21 cellular contexts compared by ENCODE assay signal in genomic region chr22:30864441-30865420, GRCh38.
DNase-seq lines count a peak whose midpoint lies in the region; ATAC-seq and TF ChIP-seq lines count a peak whose summit lies in the region.
"Had no signal": no experiment of that assay in that cellular context is flagged by ENCODE, and none has a peak within 500 bp of the region (broad histone marks: within the 10 kb centered on the region; RNA-seq: fewer than 3 reads in every experiment).

No MANE protein-coding gene starts in this region.

- H2AK5ac ChIP-seq in neuronal stem cell (ENCODE audit: low read depth, low read length): peak overlapping the region; percentile 22

- no peak overlapping the region for H2BK5ac ChIP-seq in neuronal stem cell (ENCODE audit: low read length)

- H3K9ac ChIP-seq in neuronal stem cell (ENCODE audit: low read depth, low read length, poor library complexity): no peak overlapping the region

- H3K36me3 ChIP-seq in adrenal gland (replicated peaks in 1 of 2) (no peaks in the 10 kb centered on the region), neuronal stem cell (replicated peaks in 1 of 2; ENCODE audit: control insufficient read depth in 2 of 2, insufficient read depth in 2 of 2, low read length in 2 of 2) (no peaks in the 10 kb centered on the region)
- H3K36me3 ChIP-seq: cardiac muscle cell, HAP-1, thoracic aorta had no signal

- H3K27ac Mint-ChIP-seq in stimulated activated naive CD8-positive, alpha-beta T cell treated with anti-CD3 and anti-CD28 coated beads, Interleukin-15, amount 100 ng/mL, for 72 hours: peak overlapping the region in 1 of 2 donors; percentile 8
- H3K27ac Mint-ChIP-seq: CD8-positive, alpha-beta memory T cell; WTC11 had no signal

- peaks cover 0 to 15% of the 10 kb centered on the region in 2 donors for H3K4me1 ChIP-seq in adrenal gland (replicated peaks in 1 of 2)
- peaks cover 0 to 3% of the 10 kb centered on the region in 2 donors for H3K4me1 ChIP-seq in neuronal stem cell (ENCODE audit: control insufficient read depth in 2 of 2, insufficient read depth in 1 of 2, low read depth in 1 of 2, low read length in 2 of 2)
- H3K4me1 ChIP-seq: HAP-1 had no signal

- no peak overlapping the region for H3K4ac ChIP-seq in neuronal stem cell (ENCODE audit: low read length)

- no peak overlapping the region for H2BK12ac ChIP-seq in neuronal stem cell (ENCODE audit: low read length)

- no peaks in the 10 kb centered on the region for H3K27me3 ChIP-seq in adrenal gland
- H3K27me3 ChIP-seq in neuronal stem cell (ENCODE audit: control insufficient read depth in 3 of 3, insufficient read depth in 3 of 3, low read depth in 1 of 3, low read length in 3 of 3): peaks cover 0 to 16% (median 0%) of the 10 kb centered on the region in 3 experiments
- H3K27me3 ChIP-seq: cardiac muscle cell had no signal

- peak overlapping the region; percentile 34 for H3K23ac ChIP-seq in neuronal stem cell (ENCODE audit: low read depth, low read length, poor library complexity)

- H3K27me3 Mint-ChIP-seq in stimulated activated naive CD8-positive, alpha-beta T cell treated with anti-CD3 and anti-CD28 coated beads, Interleukin-15, amount 100 ng/mL, for 72 hours: no peaks in the 10 kb centered on the region
- H3K27me3 Mint-ChIP-seq: CD8-positive, alpha-beta memory T cell had no signal

- H3K14ac ChIP-seq in neuronal stem cell (ENCODE audit: low read length): no peak overlapping the region

- peaks cover 2% of the 10 kb centered on the region for H3K79me1 ChIP-seq in neuronal stem cell (ENCODE audit: low read depth, low read length)

- H2BK120ac ChIP-seq in neuronal stem cell (ENCODE audit: low read depth, low read length): no peak overlapping the region

- H3K27ac ChIP-seq in adrenal gland (no peak overlapping the region), neuronal stem cell (replicated peaks; ENCODE audit: low read length) (no peak overlapping the region)
- H3K27ac ChIP-seq: cardiac muscle cell, SK-N-MC, thoracic aorta had no signal

- no peak overlapping the region for H3K4me3 ChIP-seq in adrenal gland
- peak overlapping the region in 1 of 2 donors; percentile 37 for H3K4me3 ChIP-seq in neuronal stem cell (ENCODE audit: low read length in 2 of 2)
- H3K4me3 ChIP-seq: cardiac muscle cell, HAP-1, SK-N-MC, thoracic aorta had no signal

- H3K9me3 ChIP-seq in adrenal gland (replicated peaks in 1 of 3): no peaks in the 10 kb centered on the region
- no peaks in the 10 kb centered on the region for H3K9me3 ChIP-seq in neuronal stem cell (replicated peaks in 1 of 2; ENCODE audit: control insufficient read depth in 2 of 2, insufficient read depth in 1 of 2, low read depth in 1 of 2, low read length in 2 of 2)
- H3K9me3 ChIP-seq: HAP-1, thoracic aorta had no signal

- H2BK15ac ChIP-seq in neuronal stem cell (ENCODE audit: low read length): no peak overlapping the region

- peaks cover 8% of the 10 kb centered on the region for H3K4me1 Mint-ChIP-seq in stimulated activated naive CD8-positive, alpha-beta T cell treated with anti-CD3 and anti-CD28 coated beads, Interleukin-15, amount 100 ng/mL, for 72 hours
- H3K4me1 Mint-ChIP-seq: CD8-positive, alpha-beta memory T cell had no signal

- 95 to 99% (median 96%) methylated on average over 8 to 17 of the region's 17 CpGs for WGBS in adrenal gland, 4 donors
- WGBS in neuronal stem cell (ENCODE audit: extremely low coverage in 2 of 2, insufficient read length in 2 of 2, insufficient replicate concordance in 1 of 2), 2 donors: no CpG with 5 or more reads among the region's 17 CpGs

- H3K4me3 Mint-ChIP-seq in stimulated activated naive CD8-positive, alpha-beta T cell treated with anti-CD3 and anti-CD28 coated beads, Interleukin-15, amount 100 ng/mL, for 72 hours: no peak overlapping the region
- H3K4me3 Mint-ChIP-seq: CD8-positive, alpha-beta memory T cell; WTC11 had no signal

- H2AFZ ChIP-seq in neuronal stem cell (ENCODE audit: low read length): no peak overlapping the region

- H4K91ac ChIP-seq in neuronal stem cell (ENCODE audit: low read depth, low read length, poor library complexity): no peak overlapping the region

- H3K9me3 Mint-ChIP-seq in stimulated activated naive CD8-positive, alpha-beta T cell treated with anti-CD3 and anti-CD28 coated beads, Interleukin-15, amount 100 ng/mL, for 72 hours: no peaks in the 10 kb centered on the region
- H3K9me3 Mint-ChIP-seq: CD8-positive, alpha-beta memory T cell; WTC11 had no signal

- H3K4me2 ChIP-seq in neuronal stem cell (ENCODE audit: insufficient read depth, low read length, poor library complexity, severe bottlenecking): no peak overlapping the region

- DNase-seq in stimulated activated naive CD8-positive, alpha-beta T cell treated with anti-CD3 and anti-CD28 coated beads, Interleukin-15, amount 100 ng/mL, for 72 hours: peak in 1 of 2 donors; percentile 4
- no peak for DNase-seq in stimulated activated naive CD8-positive, alpha-beta T cell treated with anti-CD3 and anti-CD28 coated beads, Interleukin-15, Interleukin-2, amounts not matched to agents 100 U/mL and 50 U/mL, for 24 hours
- DNase-seq in adrenal gland (peak in 4 of 7 donors; percentile 7 to 40 (median 12)), neuronal stem cell (ENCODE audit: low spot score) (no peak), NCI-H446 treated with DMSO at 0.1 percent for 48 hours (lab: John Stamatoyannopoulos, UW) (no peak), NCI-H187 treated with DMSO at 0.1 percent for 48 hours (lab: John Stamatoyannopoulos, UW) (no peak)
- DNase-seq: amygdala; CD8-positive, alpha-beta memory T cell; DMS53; GF-D8; Karpas-422; NCI-H2029 treated with DMSO at 0.1 percent for 48 hours; RPMI8226; T-helper 9 cell had no signal

- intact Hi-C loops in adrenal gland (cut with DNase I): no loop called here

- ATAC-seq in stimulated activated naive CD8-positive, alpha-beta T cell treated with anti-CD3 and anti-CD28 coated beads, Interleukin-15, amount 100 ng/mL, for 72 hours: peak; percentile 24
- no peak for ATAC-seq in stimulated activated naive CD8-positive, alpha-beta T cell treated with anti-CD3 and anti-CD28 coated beads, Interleukin-15, Interleukin-2, amounts not matched to agents 100 U/mL and 50 U/mL, for 24 hours
- ATAC-seq in HG02642 (IDR thresholded peaks at IDR 0.05; ENCODE audit: poor library complexity, unreplicated experiment): no peak
- ATAC-seq in GM21576 (IDR thresholded peaks at IDR 0.05; ENCODE audit: unreplicated experiment): no peak
- ATAC-seq: WTC11 had no signal

- no peak for TF ChIP-seq CTCF in adrenal gland (IDR thresholded peaks at IDR 0.05)

- peak overlapping the region; percentile 20 for H3K18ac ChIP-seq in neuronal stem cell (ENCODE audit: low read length)

- TF ChIP-seq POLR2A in adrenal gland (IDR thresholded peaks at IDR 0.05): no peak

- no peak overlapping the region for H4K8ac ChIP-seq in neuronal stem cell (ENCODE audit: low read depth, low read length)

Comparison
In these comparisons a context has a peak if more than half of its experiments do, and no peak if none do; other contexts are left out.
1. DNase-seq: peak in adrenal gland (4 of 7); none in stimulated activated naive CD8-positive, alpha-beta T cell treated with anti-CD3 and anti-CD28 coated beads, Interleukin-15, Interleukin-2, amounts not matched to agents 100 U/mL and 50 U/mL, for 24 hours (single experiment), neuronal stem cell (single experiment), NCI-H446 treated with DMSO at 0.1 percent for 48 hours (single experiment) and NCI-H187 treated with DMSO at 0.1 percent for 48 hours (single experiment).